ENCODE assay signal across 8 cellular contexts in the genomic region with DNA sequence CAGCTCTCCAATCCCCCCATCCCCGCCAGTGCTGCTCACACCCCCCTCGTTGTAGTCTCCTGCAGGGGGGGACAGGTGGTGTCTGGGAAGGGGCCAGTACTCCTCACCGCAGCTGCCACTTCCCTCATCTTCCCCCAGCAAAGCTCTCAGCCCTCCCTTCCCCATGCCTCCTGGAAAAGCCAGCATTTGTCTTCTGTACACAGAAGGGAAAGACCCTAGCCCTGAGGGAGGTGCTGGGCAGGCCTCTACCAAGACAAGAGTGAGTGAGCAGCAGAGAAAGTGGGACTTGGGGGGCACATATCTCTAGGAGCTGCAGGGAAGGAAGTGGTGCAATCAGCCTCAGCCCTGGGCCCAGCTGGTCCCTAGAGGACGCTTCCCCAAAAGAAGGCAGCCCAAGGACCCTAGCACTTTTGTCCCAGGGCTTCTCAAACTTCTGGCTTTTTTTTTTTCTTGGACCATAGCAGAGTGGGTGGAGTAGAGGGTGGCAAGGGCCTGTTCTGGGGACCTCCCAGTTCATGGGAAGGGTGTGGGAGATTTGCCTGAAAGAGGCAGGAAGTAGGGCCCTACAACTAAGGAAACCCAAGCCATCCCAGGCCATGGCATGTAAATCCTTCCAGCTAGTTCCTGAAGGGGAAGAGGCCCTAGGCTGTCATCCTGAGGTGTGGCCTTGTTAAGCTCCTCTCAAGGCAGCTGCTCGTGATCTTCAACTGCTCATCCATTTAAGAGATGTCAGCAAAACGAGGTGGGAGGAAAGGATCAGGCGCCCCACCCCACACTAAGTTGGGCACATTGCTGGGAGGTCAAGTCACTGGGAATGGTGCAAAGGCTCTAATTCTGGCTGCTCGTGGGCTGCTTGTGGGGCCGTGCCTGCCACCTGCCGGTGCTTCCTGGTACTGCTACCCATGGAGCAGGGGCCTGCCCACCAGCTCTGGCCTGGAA. TPM values are rescaled to one million over a fixed set of nuclear protein-coding genes. Genes with fewer than 3 reads are reported as not detected.
DNase-seq lines count a peak whose midpoint lies in the region; ATAC-seq and TF ChIP-seq lines count a peak whose summit lies in the region.

No MANE protein-coding gene starts in this region.

- no peaks in the 10 kb centered on the region for H3K4me1 ChIP-seq in smooth muscle cell (ENCODE audit: low read depth)

- H3K27me3 Mint-ChIP-seq in brain (no peaks in the 10 kb centered on the region), immature natural killer cell (ENCODE audit: low read depth in 3 of 3) (peaks cover 0 to 8% (median 2%) of the 10 kb centered on the region in 3 donors)

- no peak overlapping the region for H3K4me2 ChIP-seq in smooth muscle cell

- H3F3A ChIP-seq in smooth muscle cell (ENCODE audit: low read depth): peaks cover 15% of the 10 kb centered on the region

- peak; percentile 93 to 96 for TF ChIP-seq CTCF in brain (conservative IDR thresholded peaks at IDR 0.05)
- peak; percentile 98 for TF ChIP-seq CTCF in smooth muscle cell (IDR thresholded peaks at IDR 0.05; ENCODE audit: borderline replicate concordance, insufficient read depth, poor library complexity, severe bottlenecking)

- no peak overlapping the region for H3K4me3 Mint-ChIP-seq in brain
- H3K4me3 Mint-ChIP-seq in immature natural killer cell: peak overlapping the region in 1 of 5 donors; percentile 3

- peak overlapping the region; percentile 1 to 84 (median 68) for H3K27ac Mint-ChIP-seq in brain
- peak overlapping the region; percentile 14 to 78 (median 22) for H3K27ac Mint-ChIP-seq in immature natural killer cell

- H3K36me3 Mint-ChIP-seq in brain: peaks cover 22% of the 10 kb centered on the region
- peaks cover 8 to 20% (median 15%) of the 10 kb centered on the region in 3 donors for H3K36me3 Mint-ChIP-seq in immature natural killer cell

- peak; percentile 14 to 28 for DNase-seq in NCI-H187 (lab: John Stamatoyannopoulos, UW)
- no peak for DNase-seq in NCI-H187 treated with DMSO at 0.1 percent for 48 hours (lab: John Stamatoyannopoulos, UW)
- peak; percentile 69 for DNase-seq in NAMALWA (ENCODE audit: low spot score)
- peak; percentile 78 for DNase-seq in UCSD-AML1 (lab: John Stamatoyannopoulos, UW; ENCODE audit: unreplicated experiment)
- peak; percentile 75 to 77 (median 75) for DNase-seq in immature natural killer cell
- DNase-seq in smooth muscle cell (lab: John Stamatoyannopoulos, UW; ENCODE audit: unreplicated experiment): peak; percentile 57

- ATAC-seq in GM21423 (IDR thresholded peaks at IDR 0.05; ENCODE audit: unreplicated experiment): no peak

- peaks cover 18% of the 10 kb centered on the region for H4K20me1 ChIP-seq in smooth muscle cell (ENCODE audit: low read depth)

- H3K4me3 ChIP-seq in smooth muscle cell: no peak overlapping the region

- no peaks in the 10 kb centered on the region for H3K27me3 ChIP-seq in smooth muscle cell (ENCODE audit: low read depth)

- no peaks in the 10 kb centered on the region for H3K79me2 ChIP-seq in smooth muscle cell (ENCODE audit: low read depth)

- H3K4me1 Mint-ChIP-seq in brain: peaks cover 15% of the 10 kb centered on the region
- H3K4me1 Mint-ChIP-seq in immature natural killer cell: peaks cover 15 to 23% of the 10 kb centered on the region in 2 donors

- no peak overlapping the region for H2AFZ ChIP-seq in smooth muscle cell (ENCODE audit: low read depth)

- no peaks in the 10 kb centered on the region for H3K36me3 ChIP-seq in smooth muscle cell (ENCODE audit: low read depth)

- H3K9me3 Mint-ChIP-seq in brain: no peaks in the 10 kb centered on the region
- no peaks in the 10 kb centered on the region for H3K9me3 Mint-ChIP-seq in immature natural killer cell

- no peaks in the 10 kb centered on the region for H3K9me3 ChIP-seq in smooth muscle cell (replicated peaks; ENCODE audit: low read depth)

- peak overlapping the region; percentile 11 for H3K27ac ChIP-seq in smooth muscle cell (ENCODE audit: low read depth)

- 37% methylated on average over 10 of the region's 10 CpGs for WGBS in smooth muscle cell (ENCODE audit: low lambda C conversion rate)

- no peak overlapping the region for H3K9ac ChIP-seq in smooth muscle cell (ENCODE audit: low read depth)

RNA-seq across cellular contexts. Expression of a gene that starts 12.6 kb away (rescaled TPM):
- 0.27 TPM for polyA plus RNA-seq in brain (ENCODE audit: insufficient read depth, low read depth, low replicate concordance)
- polyA plus RNA-seq in immature natural killer cell: 10 to 100 TPM in 2 of 3 donors, 1 to 10 TPM in 1; 9.6 to 14.6 (median 13.1) TPM
- 13.2 and 21.3 TPM in 2 replicates for total RNA-seq in smooth muscle cell
- 29.6 and 35.8 TPM in 2 replicates for polyA plus RNA-seq in smooth muscle cell

RNA-seq across cellular contexts. Expression of a gene that starts 27.6 kb away (rescaled TPM):
- polyA plus RNA-seq in brain (ENCODE audit: insufficient read depth, low read depth, low replicate concordance) (129 TPM), immature natural killer cell (100 to 1,000 TPM; 147 to 185 (median 181) TPM), smooth muscle cell (58.8 and 60.7 TPM in 2 replicates)
- 65.1 and 87.6 TPM in 2 replicates for total RNA-seq in smooth muscle cell
